Comparison of ENCODE assay signal across 9 cellular contexts in the genomic region with DNA sequence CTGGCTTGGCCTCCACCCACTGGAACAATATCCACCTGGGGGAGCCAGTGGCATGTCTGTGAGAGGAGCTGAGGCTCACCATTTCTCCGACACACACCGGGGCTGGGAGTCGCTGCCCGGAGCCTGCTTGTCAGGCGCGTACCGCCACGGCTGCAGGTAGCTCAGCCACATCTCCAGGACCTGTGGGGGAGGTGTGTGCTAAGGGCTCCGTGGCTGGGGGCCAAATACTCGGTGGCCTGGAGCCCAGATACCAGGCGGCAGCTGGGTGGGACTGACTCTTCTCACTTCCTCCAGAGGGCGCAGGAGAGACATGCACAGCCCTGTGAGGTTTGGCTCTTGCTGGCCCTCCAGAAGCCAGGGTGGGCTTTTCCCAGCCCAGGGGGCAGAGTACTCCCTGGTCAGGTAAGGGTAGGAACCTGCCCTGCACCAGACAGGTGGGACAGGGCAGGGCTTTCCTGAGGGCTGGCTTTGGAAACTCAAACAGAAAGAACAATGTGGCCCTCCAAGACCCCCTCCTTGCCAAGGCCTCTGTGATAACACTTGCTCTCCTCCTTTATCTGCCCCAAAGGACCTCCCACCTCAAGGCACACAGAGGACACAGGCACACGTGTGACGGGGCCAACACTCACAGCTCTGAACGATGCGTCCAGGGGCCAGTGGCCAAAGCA. TPM values are rescaled to one million over a fixed set of nuclear protein-coding genes. Genes with fewer than 3 reads are reported as not detected.
A peak's percentile ranks its signal among the peaks of the same experiment; 100 is the strongest.
DNase-seq lines count a peak whose midpoint lies in the region; ATAC-seq and TF ChIP-seq lines count a peak whose summit lies in the region.
"Not testable (repeated sequence)": the region's sequence is repeated elsewhere in the genome, so short reads cannot be mapped to it uniquely, and the experiment has no call there.
"Had no signal": no experiment of that assay in that cellular context is flagged by ENCODE, and none has a peak within 500 bp of the region (broad histone marks: within the 10 kb centered on the region; RNA-seq: fewer than 3 reads in every experiment).

No MANE protein-coding gene starts in this region.

- peak; percentile 76 for DNase-seq in ELF-1 (ENCODE audit: low read depth, low spot score)
- DNase-seq in Jurkat, Clone E6-1 (ENCODE audit: low read depth, low spot score) = peak; percentile 7
- DNase-seq in NCI-H446 (lab: John Stamatoyannopoulos, UW) = peak; percentile 4 to 49
- peak; percentile 8 for DNase-seq in SW480 (ENCODE audit: low spot score)
- DNase-seq in chondrocyte (ENCODE audit: low spot score) = peak; percentile 75
- not testable (repeated sequence) for DNase-seq in right atrium auricular region (ENCODE audit: low spot score)
- peak; percentile 79 for DNase-seq in neural progenitor cell (ENCODE audit: low spot score)
- DNase-seq in aorta = peak in 1 of 2 donors; percentile 75

- intact Hi-C loops in aorta (cut with DNase I) = not testable (repeated sequence)

- H3K9ac ChIP-seq in neural progenitor cell = not testable (repeated sequence)

- peaks cover 18% of the 10 kb centered on the region for H4K20me1 ChIP-seq in neural progenitor cell (ENCODE audit: low read depth)

- H3K36me3 Mint-ChIP-seq in chondrocyte (ENCODE audit: low read depth); neural progenitor cell: not testable (repeated sequence)

- not testable (repeated sequence) for H3K4me1 ChIP-seq in right atrium auricular region; neural progenitor cell; aorta (ENCODE audit: control insufficient read depth in 1 of 2, insufficient read depth in 2 of 2, low read length in 2 of 2)

- not testable (repeated sequence) for H3F3A ChIP-seq in neural progenitor cell (ENCODE audit: low read depth)

- not testable (repeated sequence) for H3K4me2 ChIP-seq in neural progenitor cell

- not testable (repeated sequence) for H3K27ac ChIP-seq in right atrium auricular region; neural progenitor cell; aorta (ENCODE audit: low read depth in 1 of 2, low read length in 2 of 2)

- not testable (repeated sequence) for H3K9me3 ChIP-seq in right atrium auricular region; neural progenitor cell (ENCODE audit: low read depth); aorta (ENCODE audit: control insufficient read depth, low read length)

- H3K9me3 Mint-ChIP-seq in chondrocyte (ENCODE audit: low read depth); neural progenitor cell: not testable (repeated sequence)

- H3K36me3 ChIP-seq in right atrium auricular region = peaks cover 13% of the 10 kb centered on the region
- H3K36me3 ChIP-seq in neural progenitor cell; aorta (ENCODE audit: control insufficient read depth in 1 of 2, insufficient read depth in 2 of 2, low read length in 1 of 2): not testable (repeated sequence)

- not testable (repeated sequence) for H3K4me3 Mint-ChIP-seq in chondrocyte (ENCODE audit: unreplicated experiment); neural progenitor cell

- WGBS in aorta, 2 donors = 53 to 62% methylated on average over 14 to 16 of the region's 16 CpGs

- not testable (repeated sequence) for H3K27ac Mint-ChIP-seq in chondrocyte (ENCODE audit: unreplicated experiment); neural progenitor cell

- not testable (repeated sequence) for H3K4me3 ChIP-seq in Jurkat, Clone E6-1 (ENCODE audit: low read length); right atrium auricular region; neural progenitor cell; aorta (ENCODE audit: low read length in 2 of 2)

- peak; percentile 7 for ATAC-seq in aorta (ENCODE audit: low FRiP score)

- not testable (repeated sequence) for H3K27me3 Mint-ChIP-seq in chondrocyte (ENCODE audit: low read depth); neural progenitor cell (ENCODE audit: insufficient read depth, low read depth)

- TF ChIP-seq CTCF in chondrocyte (IDR thresholded peaks at IDR 0.05) (peak; percentile 75), right atrium auricular region (IDR thresholded peaks at IDR 0.05) (peak; percentile 60 to 70), neural progenitor cell (IDR thresholded peaks at IDR 0.05) (peak; percentile 64)

- H3K79me2 ChIP-seq in neural progenitor cell (ENCODE audit: low read depth) = not testable (repeated sequence)

- not testable (repeated sequence) for H3K4me1 Mint-ChIP-seq in chondrocyte (ENCODE audit: low read depth); neural progenitor cell

- not testable (repeated sequence) for H3K27me3 ChIP-seq in right atrium auricular region; neural progenitor cell; aorta (ENCODE audit: control insufficient read depth in 1 of 2, insufficient read depth in 2 of 2, low read length in 1 of 2)

- H2AFZ ChIP-seq in neural progenitor cell (replicated peaks) = not testable (repeated sequence)

RNA-seq across cellular contexts. Expression of a gene that starts 11.2 kb away (rescaled TPM):
- polyA plus RNA-seq in Jurkat, Clone E6-1 (2012; ENCODE audit: insufficient read depth, insufficient read length) = 9.6 TPM
- 1.0 to 3.0 TPM (median 1.2 TPM) in 3 replicates for total RNA-seq in chondrocyte
- total RNA-seq in right atrium auricular region = 1 to 10 TPM; 1.1 to 2.5 TPM
- total RNA-seq in neural progenitor cell (ENCODE audit: low replicate concordance) = 8.8 and 13.8 TPM in 2 replicates
- total RNA-seq in aorta = 1 to 10 TPM; 1.3 to 2.6 TPM
- polyA plus RNA-seq in aorta = 1 to 10 TPM in 1 of 2 donors, under 1 TPM in 1; 0.38 to 5.6 TPM

RNA-seq across cellular contexts. Expression of a gene that starts 25.3 kb away (rescaled TPM):
- polyA plus RNA-seq in Jurkat, Clone E6-1 (2012; ENCODE audit: insufficient read depth, insufficient read length) = 61.3 TPM
- total RNA-seq in chondrocyte = 50.7 to 67.1 TPM (median 58.3 TPM) in 3 replicates
- 10 to 100 TPM; 20.7 to 23.8 TPM for total RNA-seq in right atrium auricular region
- 23.6 and 45.1 TPM in 2 replicates for total RNA-seq in neural progenitor cell (ENCODE audit: low replicate concordance)
- 10 to 100 TPM; 32.3 to 37.4 TPM for total RNA-seq in aorta
- polyA plus RNA-seq in aorta = 10 to 100 TPM; 14.4 to 60.7 TPM

RNA-seq across cellular contexts. Expression of a gene that starts 26.0 kb away (rescaled TPM):
- polyA plus RNA-seq in Jurkat, Clone E6-1 (2012; ENCODE audit: insufficient read depth, insufficient read length) = 519 TPM
- total RNA-seq in chondrocyte = 255 to 269 TPM (median 260 TPM) in 3 replicates
- 100 to 1,000 TPM; 104 to 157 TPM for total RNA-seq in right atrium auricular region
- total RNA-seq in neural progenitor cell (ENCODE audit: low replicate concordance) = 21.4 and 91.8 TPM in 2 replicates
- 100 to 1,000 TPM; 172 to 190 TPM for total RNA-seq in aorta
- 100 to 1,000 TPM; 188 to 234 TPM for polyA plus RNA-seq in aorta

RNA-seq across cellular contexts. Expression of a gene that starts 27.1 kb away (rescaled TPM):
- polyA plus RNA-seq in Jurkat, Clone E6-1 (2012; ENCODE audit: insufficient read depth, insufficient read length) = not detected
- total RNA-seq in chondrocyte = 8.4 TPM in 2 of 3 replicates, not detected in the other
- under 1 TPM in 1 of 2 donors, not detected in 1; 0.47 TPM for total RNA-seq in right atrium auricular region
- total RNA-seq in neural progenitor cell (ENCODE audit: low replicate concordance) = 15.1 and 17.6 TPM in 2 replicates
- under 1 TPM in 1 of 2 donors, not detected in 1; 0.24 TPM for total RNA-seq in aorta
- polyA plus RNA-seq in aorta = not detected
- total RNA-seq: activated CD8-positive, alpha-beta memory T cell treated with anti-CD3 and anti-CD28 coated beads for 36 hours had no signal

RNA-seq across cellular contexts. Expression of a gene that starts 42.1 kb away (rescaled TPM):
- polyA plus RNA-seq in Jurkat, Clone E6-1 (2012; ENCODE audit: insufficient read depth, insufficient read length) = not detected
- total RNA-seq in chondrocyte (not detected in 3 replicates), right atrium auricular region (1 to 10 TPM; 1.6 to 9.5 TPM), neural progenitor cell (ENCODE audit: low replicate concordance) (not detected in 2 replicates), aorta (not detected)
- polyA plus RNA-seq in aorta = 1 to 10 TPM in 1 of 2 donors, not detected in 1; 1.3 TPM
- total RNA-seq: activated CD8-positive, alpha-beta memory T cell treated with anti-CD3 and anti-CD28 coated beads for 36 hours had no signal
